Comparison of ENCODE assay signal across 8 cellular contexts in the genomic region with DNA sequence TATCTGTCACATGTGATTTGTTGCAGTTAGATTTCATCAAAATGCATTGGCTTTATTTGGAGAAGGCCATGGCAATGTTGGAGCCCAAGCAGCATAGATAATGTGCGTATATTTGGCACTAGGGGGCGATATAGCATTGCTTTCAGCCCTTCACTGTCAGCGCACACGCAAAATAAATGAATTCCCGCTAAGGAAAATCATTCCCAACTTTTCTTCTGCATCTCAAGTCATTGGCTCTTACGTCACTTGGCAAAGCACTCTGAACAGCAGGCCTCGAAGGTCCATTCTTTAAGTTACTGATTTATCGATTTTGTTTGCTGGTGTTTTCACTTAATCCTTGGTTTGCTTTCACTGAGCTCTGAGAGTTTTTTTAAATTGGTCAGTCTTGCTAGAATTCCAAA.
DNase-seq lines count a peak whose midpoint lies in the region; TF ChIP-seq lines count a peak whose summit lies in the region.

No MANE protein-coding gene starts in this region.

- H3K36me3 ChIP-seq in HEK293 (ENCODE audit: control insufficient read depth in 2 of 2, insufficient read depth in 1 of 2, low read length in 2 of 2) (no peaks in the 10 kb centered on the region), WERI-Rb-1 (no peaks in the 10 kb centered on the region)

- POLR2A ChIA-PET in HEK293 (lab: Yijun Ruan, JAX), result no interaction called here

- H3K4me3 ChIP-seq in HEK293 (ENCODE audit: low read depth, low read length), result no peak overlapping the region
- no peak overlapping the region for H3K4me3 ChIP-seq in WERI-Rb-1 (ENCODE audit: low read depth, low read length)

- H3K27ac ChIP-seq in HEK293 (ENCODE audit: extremely low read depth, low read depth, low read length) (no peak overlapping the region), WERI-Rb-1 (no peak overlapping the region)

- no peaks in the 10 kb centered on the region for H3K9me3 ChIP-seq in HEK293 (ENCODE audit: control insufficient read depth, insufficient read depth, low read depth, low read length)
- H3K9me3 ChIP-seq in WERI-Rb-1 (ENCODE audit: severe bottlenecking), result peaks cover 10% of the 10 kb centered on the region

- CTCF ChIA-PET in HEK293 (lab: Yijun Ruan, JAX), result interaction anchor here (0.6 to 1.6 kb wide), 24 partner anchors 9 to 988 kb away, joined by 3 to 12 read pairs (median 4); no protein-coding TSS in a partner anchor

- H3K4me1 ChIP-seq in HEK293 (ENCODE audit: control insufficient read depth, insufficient read depth, low read length), result peaks cover 3% of the 10 kb centered on the region; the same call in 1 of the 2 replicates

- no peak; the same call in 1 of the 2 replicates for TF ChIP-seq CTCF in HEK293 (tag by site-specific recombination; IDR thresholded peaks at IDR 0.05)
- peak; percentile 93 for TF ChIP-seq CTCF in WERI-Rb-1 (IDR thresholded peaks at IDR 0.05; ENCODE audit: low read depth, low read length)

- DNase-seq in NK-92 treated with Interleukin-12 subunit alpha and Interleukin-12 subunit beta, amount 100 ng/mL, for 24 hours (lab: John Stamatoyannopoulos, UW), result peak; percentile 5
- DNase-seq in NK-92 (lab: John Stamatoyannopoulos, UW; ENCODE audit: unreplicated experiment) (no peak), NCI-H2081 treated with DMSO at 0.1 percent for 48 hours (lab: John Stamatoyannopoulos, UW) (peak; percentile 6), WERI-Rb-1 (peak; percentile 69), germinal center (ENCODE audit: low spot score) (peak; percentile 48), pons (ENCODE audit: low spot score) (peak; percentile 78), activated gamma-delta T cell (lab: John Stamatoyannopoulos, UW) (no peak)

- peaks cover 3% of the 10 kb centered on the region for H3K27me3 ChIP-seq in WERI-Rb-1 (ENCODE audit: insufficient read depth, low read depth, severe bottlenecking)

TF ChIP-seq in HEK293, 187 proteins besides CTCF, POLR2A, EP300 and RAD21:
- TF ChIP-seq ZNF664 (tag by site-specific recombination; IDR thresholded peaks at IDR 0.05), result peak; percentile 45; the same call in 1 of the 2 replicates
- peak; percentile 88 for TF ChIP-seq ZNF660 (tag by site-specific recombination; IDR thresholded peaks at IDR 0.05)
- peak; percentile 79 for TF ChIP-seq PRDM1 (tag by site-specific recombination; IDR thresholded peaks at IDR 0.05)
- TF ChIP-seq, protein P1, sequence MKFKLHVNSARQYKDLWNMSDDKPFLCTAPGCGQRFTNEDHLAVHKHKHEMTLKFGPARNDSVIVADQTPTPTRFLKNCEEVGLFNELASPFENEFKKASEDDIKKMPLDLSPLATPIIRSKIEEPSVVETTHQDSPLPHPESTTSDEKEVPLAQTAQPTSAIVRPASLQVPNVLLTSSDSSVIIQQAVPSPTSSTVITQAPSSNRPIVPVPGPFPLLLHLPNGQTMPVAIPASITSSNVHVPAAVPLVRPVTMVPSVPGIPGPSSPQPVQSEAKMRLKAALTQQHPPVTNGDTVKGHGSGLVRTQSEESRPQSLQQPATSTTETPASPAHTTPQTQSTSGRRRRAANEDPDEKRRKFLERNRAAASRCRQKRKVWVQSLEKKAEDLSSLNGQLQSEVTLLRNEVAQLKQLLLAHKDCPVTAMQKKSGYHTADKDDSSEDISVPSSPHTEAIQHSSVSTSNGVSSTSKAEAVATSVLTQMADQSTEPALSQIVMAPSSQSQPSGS (tag by site-specific recombination; IDR thresholded peaks at IDR 0.05; ENCODE audit: low read depth), result 0 out of 2 replicates have a peak, but pooled peaks have one; percentile 43
- TF ChIP-seq ZBTB17 (tag by site-specific recombination; IDR thresholded peaks at IDR 0.05), result peak; percentile 54
- TF ChIP-seq IKZF3 (tag by site-specific recombination; IDR thresholded peaks at IDR 0.05), result peak; percentile 94
- TF ChIP-seq ZNF433 (tag by site-specific recombination; IDR thresholded peaks at IDR 0.05; ENCODE audit: low read depth), result no peak
- TF ChIP-seq ZNF335 (tag by site-specific recombination; conservative IDR thresholded peaks at IDR 0.05), result 0 out of 2 replicates have a peak, but pooled peaks have one; percentile 15
- TF ChIP-seq, protein P2, sequence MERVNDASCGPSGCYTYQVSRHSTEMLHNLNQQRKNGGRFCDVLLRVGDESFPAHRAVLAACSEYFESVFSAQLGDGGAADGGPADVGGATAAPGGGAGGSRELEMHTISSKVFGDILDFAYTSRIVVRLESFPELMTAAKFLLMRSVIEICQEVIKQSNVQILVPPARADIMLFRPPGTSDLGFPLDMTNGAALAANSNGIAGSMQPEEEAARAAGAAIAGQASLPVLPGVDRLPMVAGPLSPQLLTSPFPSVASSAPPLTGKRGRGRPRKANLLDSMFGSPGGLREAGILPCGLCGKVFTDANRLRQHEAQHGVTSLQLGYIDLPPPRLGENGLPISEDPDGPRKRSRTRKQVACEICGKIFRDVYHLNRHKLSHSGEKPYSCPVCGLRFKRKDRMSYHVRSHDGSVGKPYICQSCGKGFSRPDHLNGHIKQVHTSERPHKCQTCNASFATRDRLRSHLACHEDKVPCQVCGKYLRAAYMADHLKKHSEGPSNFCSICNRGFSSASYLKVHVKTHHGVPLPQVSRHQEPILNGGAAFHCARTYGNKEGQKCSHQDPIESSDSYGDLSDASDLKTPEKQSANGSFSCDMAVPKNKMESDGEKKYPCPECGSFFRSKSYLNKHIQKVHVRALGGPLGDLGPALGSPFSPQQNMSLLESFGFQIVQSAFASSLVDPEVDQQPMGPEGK (tag by site-specific recombination; IDR thresholded peaks at IDR 0.05), result no peak
- TF ChIP-seq ZNF155 (tag by site-specific recombination; IDR thresholded peaks at IDR 0.05), result no peak
- TF ChIP-seq, protein P3, sequence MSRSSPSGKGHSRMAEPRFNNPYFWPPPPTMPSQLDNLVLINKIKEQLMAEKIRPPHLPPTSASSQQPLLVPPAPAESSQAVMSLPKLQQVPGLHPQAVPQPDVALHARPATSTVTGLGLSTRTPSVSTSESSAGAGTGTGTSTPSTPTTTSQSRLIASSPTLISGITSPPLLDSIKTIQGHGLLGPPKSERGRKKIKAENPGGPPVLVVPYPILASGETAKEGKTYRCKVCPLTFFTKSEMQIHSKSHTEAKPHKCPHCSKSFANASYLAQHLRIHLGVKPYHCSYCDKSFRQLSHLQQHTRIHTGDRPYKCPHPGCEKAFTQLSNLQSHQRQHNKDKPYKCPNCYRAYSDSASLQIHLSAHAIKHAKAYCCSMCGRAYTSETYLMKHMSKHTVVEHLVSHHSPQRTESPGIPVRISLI (tag by site-specific recombination; IDR thresholded peaks at IDR 0.05), result peak; percentile 74
- 0 out of 2 replicates have a peak, but pooled peaks have one; percentile 36 for TF ChIP-seq ZEB2 (tag by site-specific recombination; IDR thresholded peaks at IDR 0.05)
- TF ChIP-seq ZNF560 (tag by site-specific recombination; IDR thresholded peaks at IDR 0.05; ENCODE audit: borderline replicate concordance), result no peak
- peak; percentile 77 for TF ChIP-seq ZNF629 (tag by site-specific recombination; IDR thresholded peaks at IDR 0.05)
- TF ChIP-seq KLF10 (tag by site-specific recombination; IDR thresholded peaks at IDR 0.05), result 0 out of 2 replicates have a peak, but pooled peaks have one; percentile 14
- no peak for TF ChIP-seq ZNF2 (tag by site-specific recombination; IDR thresholded peaks at IDR 0.05)
- peak; percentile 88 for TF ChIP-seq ZNF654 (tag by site-specific recombination; IDR thresholded peaks at IDR 0.05; ENCODE audit: low read depth)
- peak; percentile 55 for TF ChIP-seq ZBTB21 (tag by site-specific recombination; IDR thresholded peaks at IDR 0.05)
- 0 out of 2 replicates have a peak, but pooled peaks have one; percentile 15 for TF ChIP-seq SP7 (tag by site-specific recombination; IDR thresholded peaks at IDR 0.05)
- TF ChIP-seq, protein P4, sequence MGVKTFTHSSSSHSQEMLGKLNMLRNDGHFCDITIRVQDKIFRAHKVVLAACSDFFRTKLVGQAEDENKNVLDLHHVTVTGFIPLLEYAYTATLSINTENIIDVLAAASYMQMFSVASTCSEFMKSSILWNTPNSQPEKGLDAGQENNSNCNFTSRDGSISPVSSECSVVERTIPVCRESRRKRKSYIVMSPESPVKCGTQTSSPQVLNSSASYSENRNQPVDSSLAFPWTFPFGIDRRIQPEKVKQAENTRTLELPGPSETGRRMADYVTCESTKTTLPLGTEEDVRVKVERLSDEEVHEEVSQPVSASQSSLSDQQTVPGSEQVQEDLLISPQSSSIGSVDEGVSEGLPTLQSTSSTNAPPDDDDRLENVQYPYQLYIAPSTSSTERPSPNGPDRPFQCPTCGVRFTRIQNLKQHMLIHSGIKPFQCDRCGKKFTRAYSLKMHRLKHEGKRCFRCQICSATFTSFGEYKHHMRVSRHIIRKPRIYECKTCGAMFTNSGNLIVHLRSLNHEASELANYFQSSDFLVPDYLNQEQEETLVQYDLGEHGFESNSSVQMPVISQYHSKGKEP (tag by site-specific recombination; IDR thresholded peaks at IDR 0.05), result 0 out of 2 replicates have a peak, but pooled peaks have one; percentile 3
- TF ChIP-seq ZNF561 (tag by site-specific recombination; IDR thresholded peaks at IDR 0.05; ENCODE audit: borderline replicate concordance), result 0 out of 2 replicates have a peak, but pooled peaks have one; percentile 55

Comparison
In these comparisons a context has a peak if more than half of its experiments do, and no peak if none do; other contexts are left out.
1. DNase-seq: peak in NK-92 treated with Interleukin-12 subunit alpha and Interleukin-12 subunit beta, amount 100 ng/mL, for 24 hours (single experiment), NCI-H2081 treated with DMSO at 0.1 percent for 48 hours (single experiment), WERI-Rb-1 (single experiment), germinal center (single experiment) and pons (single experiment); none in NK-92 (single experiment) and activated gamma-delta T cell (single experiment).